ENCODE assay signal across 8 cellular contexts in genomic region chr19:18293642-18294466, GRCh38. TPM values are rescaled to one million over a fixed set of nuclear protein-coding genes. Genes with fewer than 3 reads are reported as not detected.
DNase-seq lines count a peak whose midpoint lies in the region; ATAC-seq and TF ChIP-seq lines count a peak whose summit lies in the region.

No MANE protein-coding gene starts in this region.

- peaks cover 76% of the 10 kb centered on the region for H3K4me1 Mint-ChIP-seq in activated CD4-positive, alpha-beta T cell treated with anti-CD3 and anti-CD28 coated beads, Interleukin-2, amount 10 ng/mL, durations not matched to agents 7 days and 5 days

- DNase-seq in activated CD4-positive, alpha-beta T cell treated with anti-CD3 and anti-CD28 coated beads, Interleukin-2, amount 10 ng/mL, durations not matched to agents 7 days and 5 days, result no peak
- DNase-seq in activated CD4-positive, alpha-beta T cell treated with anti-CD3 and anti-CD28 coated beads, Interleukin-2, amount 50 U/mL, for 1 hour, result no peak
- peak in 1 of 7 donors; percentile 35 for DNase-seq in adrenal gland
- no peak for DNase-seq in lower lobe of right lung
- DNase-seq in thyroid gland, result no peak
- DNase-seq in NCI-H146 (lab: John Stamatoyannopoulos, UW), result no peak
- no peak for DNase-seq in GDM1 (lab: John Stamatoyannopoulos, UW)

- H3K9me3 ChIP-seq in adrenal gland (replicated peaks in 1 of 3), result no peaks in the 10 kb centered on the region
- H3K9me3 ChIP-seq in lower lobe of right lung, result no peaks in the 10 kb centered on the region
- no peaks in the 10 kb centered on the region for H3K9me3 ChIP-seq in thyroid gland

- H3K27me3 ChIP-seq in adrenal gland (no peaks in the 10 kb centered on the region), lower lobe of right lung (ENCODE audit: low read depth) (no peaks in the 10 kb centered on the region), thyroid gland (no peaks in the 10 kb centered on the region)

- peaks cover 2% of the 10 kb centered on the region for H3K9me3 Mint-ChIP-seq in activated CD4-positive, alpha-beta T cell treated with anti-CD3 and anti-CD28 coated beads, Interleukin-2, amount 10 ng/mL, durations not matched to agents 7 days and 5 days

- no peaks in the 10 kb centered on the region for H3K27me3 Mint-ChIP-seq in activated CD4-positive, alpha-beta T cell treated with anti-CD3 and anti-CD28 coated beads, Interleukin-2, amount 10 ng/mL, durations not matched to agents 7 days and 5 days

- no peak for TF ChIP-seq POLR2A in adrenal gland (IDR thresholded peaks at IDR 0.05)
- TF ChIP-seq POLR2A in thyroid gland (IDR thresholded peaks at IDR 0.05), result peak in 1 of 2 donors; percentile 1

- POLR2A ChIA-PET in activated CD4-positive, alpha-beta T cell treated with anti-CD3 and anti-CD28 coated beads, Interleukin-2, amount 10 ng/mL, durations not matched to agents 7 days and 5 days (lab: Charles Lee), result interaction anchor here (1.6 to 4.7 kb wide), 2 partner anchors 11 to 14 kb away, joined by 9 to 92 read pairs; partner anchors contain the start of gene JUND

- WGBS in adrenal gland, 4 donors, result 71 to 77% (median 75%) methylated on average over 18 of the region's 18 CpGs
- 60 to 64% methylated on average over 18 of the region's 18 CpGs for WGBS in thyroid gland, 2 donors

- intact Hi-C loops in adrenal gland (cut with DNase I), result no loop called here
- intact Hi-C loops in lower lobe of right lung (cut with DNase I), result no loop called here
- intact Hi-C loops in thyroid gland (cut with DNase I), result no loop called here

- H3K4me1 ChIP-seq in adrenal gland (replicated peaks in 1 of 2) (peaks cover 22 to 27% of the 10 kb centered on the region in 2 donors), lower lobe of right lung (peaks cover 31% of the 10 kb centered on the region), thyroid gland (peaks cover 20 to 24% of the 10 kb centered on the region in 2 donors)

- ATAC-seq in lower lobe of right lung (no peak), GM19324 (IDR thresholded peaks at IDR 0.05; ENCODE audit: low FRiP score, unreplicated experiment) (no peak)

- peak overlapping the region; percentile 96 to 100 (median 98) for H3K27ac ChIP-seq in adrenal gland
- peak overlapping the region; percentile 99 for H3K27ac ChIP-seq in lower lobe of right lung
- H3K27ac ChIP-seq in thyroid gland, result peak overlapping the region; percentile 95 to 99 (median 96)

- H3K36me3 Mint-ChIP-seq in activated CD4-positive, alpha-beta T cell treated with anti-CD3 and anti-CD28 coated beads, Interleukin-2, amount 10 ng/mL, durations not matched to agents 7 days and 5 days (ENCODE audit: low read depth), result peaks cover 4% of the 10 kb centered on the region

- H3K36me3 ChIP-seq in adrenal gland (replicated peaks in 1 of 2) (no peaks in the 10 kb centered on the region), lower lobe of right lung (no peaks in the 10 kb centered on the region), thyroid gland (no peaks in the 10 kb centered on the region)

- TF ChIP-seq CTCF in adrenal gland (IDR thresholded peaks at IDR 0.05), result no peak
- no peak for TF ChIP-seq CTCF in lower lobe of right lung (IDR thresholded peaks at IDR 0.05)
- no peak for TF ChIP-seq CTCF in thyroid gland (IDR thresholded peaks at IDR 0.05)

- CTCF ChIA-PET in activated CD4-positive, alpha-beta T cell treated with anti-CD3 and anti-CD28 coated beads, Interleukin-2, amount 10 ng/mL, durations not matched to agents 7 days and 5 days (lab: Charles Lee), result interaction anchor here (0.6 to 3.6 kb wide), 6 partner anchors 11 to 493 kb away, joined by 3 to 69 read pairs (median 4); partner anchors contain the start of genes JUND and LSM4

- peak overlapping the region; percentile 95 for H3K27ac Mint-ChIP-seq in activated CD4-positive, alpha-beta T cell treated with anti-CD3 and anti-CD28 coated beads, Interleukin-2, amount 10 ng/mL, durations not matched to agents 7 days and 5 days

- H3K4me3 ChIP-seq in adrenal gland (peak overlapping the region in 1 of 4 donors; percentile 82), lower lobe of right lung (peak overlapping the region; percentile 80), thyroid gland (replicated peaks in 1 of 3) (no peak overlapping the region)

- H3K4me3 Mint-ChIP-seq in activated CD4-positive, alpha-beta T cell treated with anti-CD3 and anti-CD28 coated beads, Interleukin-2, amount 10 ng/mL, durations not matched to agents 7 days and 5 days, result peak overlapping the region; percentile 93

RNA-seq across cellular contexts. Expression of gene JUND, which starts 12.4 kb away (rescaled TPM):
- total RNA-seq in activated CD4-positive, alpha-beta T cell treated with anti-CD3 and anti-CD28 coated beads, Interleukin-2, amount 10 ng/mL, durations not matched to agents 7 days and 5 days, result 100 to 1,000 TPM; 343 to 347 TPM
- 100 to 1,000 TPM; 181 to 533 (median 361) TPM for total RNA-seq in adrenal gland
- 100 to 1,000 TPM in 2 of 3 donors, 10 to 100 TPM in 1; 35.9 to 226 (median 104) TPM for polyA plus RNA-seq in adrenal gland
- total RNA-seq in lower lobe of right lung, result 150 TPM
- 100 to 1,000 TPM; 193 to 394 (median 316) TPM for total RNA-seq in thyroid gland

RNA-seq across cellular contexts. Expression of gene IQCN, which starts 19.6 kb away (rescaled TPM):
- 1 to 10 TPM; 6.3 to 7.2 TPM for total RNA-seq in activated CD4-positive, alpha-beta T cell treated with anti-CD3 and anti-CD28 coated beads, Interleukin-2, amount 10 ng/mL, durations not matched to agents 7 days and 5 days
- 1 to 10 TPM in 7 of 8 donors, under 1 TPM in 1; 0.30 to 5.4 (median 2.4) TPM for total RNA-seq in adrenal gland
- 10 to 100 TPM in 1 of 3 donors, 1 to 10 TPM in 1, under 1 TPM in 1; 0.59 to 45.2 (median 6.0) TPM for polyA plus RNA-seq in adrenal gland
- 4.1 TPM for total RNA-seq in lower lobe of right lung
- total RNA-seq in thyroid gland, result 10 to 100 TPM in 1 of 4 donors, 1 to 10 TPM in 3; 5.7 to 17.0 (median 8.9) TPM

RNA-seq across cellular contexts. Expression of gene LSM4, which starts 29.0 kb away (rescaled TPM):
- 100 to 1,000 TPM; 156 to 181 TPM for total RNA-seq in activated CD4-positive, alpha-beta T cell treated with anti-CD3 and anti-CD28 coated beads, Interleukin-2, amount 10 ng/mL, durations not matched to agents 7 days and 5 days
- total RNA-seq in adrenal gland (100 to 1,000 TPM; 107 to 290 (median 161) TPM), lower lobe of right lung (72.3 TPM), thyroid gland (100 to 1,000 TPM in 2 of 4 donors, 10 to 100 TPM in 2; 55.2 to 203 (median 140) TPM)
- 100 to 1,000 TPM; 105 to 195 (median 120) TPM for polyA plus RNA-seq in adrenal gland

RNA-seq across cellular contexts. Expression of gene PGPEP1, which starts 46.5 kb away (rescaled TPM):
- 10 to 100 TPM; 24.1 to 24.8 TPM for total RNA-seq in activated CD4-positive, alpha-beta T cell treated with anti-CD3 and anti-CD28 coated beads, Interleukin-2, amount 10 ng/mL, durations not matched to agents 7 days and 5 days
- total RNA-seq in adrenal gland, result 10 to 100 TPM; 31.6 to 89.2 (median 58.6) TPM
- polyA plus RNA-seq in adrenal gland, result 10 to 100 TPM; 20.3 to 46.1 (median 21.1) TPM
- total RNA-seq in lower lobe of right lung, result 40.9 TPM
- total RNA-seq in thyroid gland, result 10 to 100 TPM; 23.5 to 44.0 (median 27.9) TPM
